Comparison of ENCODE assay signal across 9 cellular contexts in genomic region chr2:186426153-186427016, GRCh38. TPM values are rescaled to one million over a fixed set of nuclear protein-coding genes. Genes with fewer than 3 reads are reported as not detected.
DNase-seq lines count a peak whose midpoint lies in the region; ATAC-seq, FAIRE-seq and TF ChIP-seq lines count a peak whose summit lies in the region.
"Had no signal": no experiment of that assay in that cellular context is flagged by ENCODE, and none has a peak within 500 bp of the region (broad histone marks: within the 10 kb centered on the region; RNA-seq: fewer than 3 reads in every experiment).

No MANE protein-coding gene starts in this region.

- no peaks in the 10 kb centered on the region for H3F3A ChIP-seq in smooth muscle cell (ENCODE audit: low read depth)

- 69% methylated on average over 3 of the region's 3 CpGs for WGBS in smooth muscle cell (ENCODE audit: low lambda C conversion rate)

- H3K4me1 ChIP-seq in smooth muscle cell (ENCODE audit: low read depth) (no peaks in the 10 kb centered on the region), kidney (ENCODE audit: control insufficient read depth in 1 of 2, insufficient read depth in 1 of 2, low read depth in 1 of 2, low read length in 2 of 2) (no peaks in the 10 kb centered on the region)

- FAIRE-seq in urothelium cell line (lab: Jason Lieb, UNC): no peak
- FAIRE-seq in kidney (lab: Jason Lieb, UNC): no peak

- no peaks in the 10 kb centered on the region for H4K20me1 ChIP-seq in smooth muscle cell (ENCODE audit: low read depth)

- H3K79me2 ChIP-seq in smooth muscle cell (ENCODE audit: low read depth): no peaks in the 10 kb centered on the region

- H3K4me2 ChIP-seq in smooth muscle cell: no peak overlapping the region

- peak; percentile 85 for ATAC-seq in GM19328 (IDR thresholded peaks at IDR 0.05; ENCODE audit: unreplicated experiment)
- peak; percentile 81 for ATAC-seq in HG02943 (IDR thresholded peaks at IDR 0.05; ENCODE audit: low read depth, unreplicated experiment)

- H3K36me3 ChIP-seq in smooth muscle cell (ENCODE audit: low read depth) (no peaks in the 10 kb centered on the region), kidney (ENCODE audit: control insufficient read depth in 1 of 2, insufficient read depth in 2 of 2, low read length in 2 of 2) (no peaks in the 10 kb centered on the region)

- H3K4me3 ChIP-seq in smooth muscle cell: no peak overlapping the region
- H3K4me3 ChIP-seq in kidney (ENCODE audit: low read length in 2 of 2): no peak overlapping the region

- DNase-seq in DMS79 treated with DMSO at 0.1 percent for 48 hours (lab: John Stamatoyannopoulos, UW): peak; percentile 35
- peak; percentile 4 for DNase-seq in NCI-H2107 (lab: John Stamatoyannopoulos, UW)
- DNase-seq in smooth muscle cell (lab: John Stamatoyannopoulos, UW; ENCODE audit: unreplicated experiment): no peak
- no peak for DNase-seq in urothelium cell line (ENCODE audit: low spot score)
- no peak for DNase-seq in posterior vena cava (ENCODE audit: low spot score)
- DNase-seq in kidney: no peak
- DNase-seq: trophoblast cell had no signal

- H3K9ac ChIP-seq in smooth muscle cell (ENCODE audit: low read depth) (no peak overlapping the region), kidney (ENCODE audit: low read length in 2 of 2) (no peak overlapping the region)

- H3K27me3 ChIP-seq in smooth muscle cell (ENCODE audit: low read depth): no peaks in the 10 kb centered on the region

- H2AFZ ChIP-seq in smooth muscle cell (ENCODE audit: low read depth): no peak overlapping the region

- TF ChIP-seq CTCF in smooth muscle cell (IDR thresholded peaks at IDR 0.05; ENCODE audit: borderline replicate concordance, insufficient read depth, poor library complexity, severe bottlenecking) (no peak), kidney (IDR thresholded peaks at IDR 0.05; ENCODE audit: borderline replicate concordance, extremely low read depth, insufficient read depth) (no peak)

- H3K27ac ChIP-seq in smooth muscle cell (ENCODE audit: low read depth): no peak overlapping the region
- H3K27ac ChIP-seq in kidney (ENCODE audit: low read depth in 2 of 2, low read length in 2 of 2): no peak overlapping the region

- intact Hi-C loops in posterior vena cava (cut with DNase I): no loop called here
- intact Hi-C loops in kidney (cut with DNase I): no loop called here

- H3K9me3 ChIP-seq in smooth muscle cell (replicated peaks; ENCODE audit: low read depth) (no peaks in the 10 kb centered on the region), kidney (ENCODE audit: control insufficient read depth in 1 of 2, low read length in 2 of 2) (no peaks in the 10 kb centered on the region)

RNA-seq across cellular contexts. Expression of gene ZC3H15, which starts 59.7 kb away (rescaled TPM):
- 57.1 and 93.8 TPM in 2 replicates for total RNA-seq in smooth muscle cell
- polyA plus RNA-seq in smooth muscle cell: 67.7 and 86.7 TPM in 2 replicates
- 10 to 100 TPM; 46.3 to 54.3 TPM for total RNA-seq in posterior vena cava
- 45.3 TPM for total RNA-seq in kidney
- 51.5 TPM for polyA plus RNA-seq in kidney (ENCODE audit: insufficient read depth, low read depth, low replicate concordance)

Comparison
In these comparisons a context has a peak if more than half of its experiments do, and no peak if none do; other contexts are left out.
1. DNase-seq: peak in DMS79 treated with DMSO at 0.1 percent for 48 hours (single experiment) and NCI-H2107 (single experiment); none in smooth muscle cell (single experiment), urothelium cell line (single experiment), posterior vena cava (single experiment) and kidney (single experiment).